ENCODE assay signal across 3 cellular contexts in the genomic region with DNA sequence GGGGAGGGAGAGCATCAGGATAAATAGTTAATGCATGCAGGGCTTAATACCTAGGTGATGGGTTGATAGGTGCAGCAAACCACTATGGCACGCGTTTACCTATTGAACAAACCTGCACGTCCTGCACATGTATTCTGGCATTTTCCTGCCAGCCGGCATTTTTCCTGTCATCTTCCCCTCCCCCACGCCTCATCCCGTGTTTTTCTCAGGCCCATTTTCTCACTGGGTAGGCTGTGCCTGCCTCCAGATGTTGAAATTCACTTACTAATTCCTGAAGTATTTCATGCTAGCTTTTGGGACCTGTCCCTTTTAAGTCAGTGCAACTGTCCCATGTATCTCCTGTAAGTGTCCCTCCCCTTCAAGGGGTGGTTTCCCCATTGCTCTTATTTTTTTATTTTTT.
"Had no signal": no experiment of that assay in that cellular context is flagged by ENCODE, and none has a peak within 500 bp of the region (broad histone marks: within the 10 kb centered on the region; RNA-seq: fewer than 3 reads in every experiment).

No MANE protein-coding gene starts in this region.

- DNase-seq: GDM1, GF-D8 had no signal

- H3K4me3 ChIP-seq: GM12878 had no signal
